ENCODE assay signal across 11 cellular contexts in the genomic region with DNA sequence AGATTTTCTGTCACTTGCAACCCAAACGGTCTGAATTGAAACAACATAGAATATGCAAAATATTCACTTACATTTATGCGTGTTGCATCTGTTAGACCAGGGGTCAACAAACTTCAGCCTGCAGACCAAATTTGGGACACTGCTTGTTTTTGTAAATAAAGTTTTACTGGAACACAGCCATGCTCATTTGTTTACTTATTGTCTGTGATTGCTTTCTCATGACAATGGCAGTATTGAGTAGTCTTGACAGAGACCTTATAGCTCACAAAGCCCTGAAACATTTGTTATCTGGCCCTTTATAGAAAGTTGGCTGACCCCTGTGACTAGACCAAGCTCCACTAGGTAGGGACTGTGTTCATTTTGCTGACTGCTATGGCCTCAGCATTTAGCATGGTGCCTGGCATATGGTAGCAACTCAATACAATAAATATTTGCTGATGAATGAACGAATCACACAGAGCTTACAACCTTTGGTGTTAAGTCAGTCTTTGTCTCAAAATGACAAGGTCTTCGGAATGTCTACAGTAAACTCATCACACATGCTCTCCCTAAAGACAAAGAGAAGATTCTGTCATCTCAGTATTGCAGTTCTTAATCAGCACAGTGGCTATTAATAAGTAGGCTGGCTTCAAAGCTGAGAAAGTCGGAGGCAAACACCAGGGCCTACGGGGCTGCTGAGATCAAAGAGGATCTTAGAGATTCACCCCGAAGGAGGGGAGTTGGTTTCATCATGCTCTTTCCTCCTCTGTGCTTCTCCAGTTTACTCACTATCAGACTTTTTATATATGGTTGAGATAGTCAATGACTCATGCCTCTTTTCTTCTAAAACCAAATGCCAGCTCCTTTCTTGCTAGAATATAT.
DNase-seq lines count a peak whose midpoint lies in the region; ATAC-seq, FAIRE-seq and TF ChIP-seq lines count a peak whose summit lies in the region.
"Had no signal": no experiment of that assay in that cellular context is flagged by ENCODE, and none has a peak within 500 bp of the region (broad histone marks: within the 10 kb centered on the region; RNA-seq: fewer than 3 reads in every experiment).

No MANE protein-coding gene starts in this region.

- no peak overlapping the region for H3K27ac ChIP-seq in osteoblast (ENCODE audit: low read depth, low read length)
- H3K27ac ChIP-seq: upper lobe of right lung had no signal

- H3K9me3 Mint-ChIP-seq in nephron progenitor cell, result no peaks in the 10 kb centered on the region

- DNase-seq in HTR-8/SVneo (ENCODE audit: insufficient read length, low spot score), result no peak
- peak; percentile 26 for DNase-seq in osteoblast (ENCODE audit: insufficient read length, low spot score, missing footprints)
- no peak for DNase-seq in HAP-1 (ENCODE audit: low spot score in 2 of 2)
- no peak for DNase-seq in SHP77 treated with DMSO at 0.1 percent for 48 hours (lab: John Stamatoyannopoulos, UW)
- no peak for DNase-seq in nephron progenitor cell
- DNase-seq: kidney glomerular epithelial cell, NCI-H1436, upper lobe of right lung had no signal

- H3K4me2 ChIP-seq in osteoblast (ENCODE audit: insufficient read depth, low read length), result no peak overlapping the region

- H3K4me3 Mint-ChIP-seq in nephron progenitor cell, result no peak overlapping the region

- TF ChIP-seq CTCF in osteoblast (IDR thresholded peaks at IDR 0.05; ENCODE audit: extremely low read depth, low read depth, low read length) (no peak), nephron progenitor cell (IDR thresholded peaks at IDR 0.05) (no peak)

- H2AFZ ChIP-seq in osteoblast (ENCODE audit: low read length), result no peak overlapping the region

- no peak overlapping the region for H3K27ac Mint-ChIP-seq in nephron progenitor cell

- H3K4me1 ChIP-seq in osteoblast (ENCODE audit: insufficient read depth, low read length) (peaks cover 7% of the 10 kb centered on the region), HAP-1 (peaks cover 12% of the 10 kb centered on the region)
- H3K4me1 ChIP-seq: upper lobe of right lung had no signal

- H3K27me3 Mint-ChIP-seq in nephron progenitor cell (ENCODE audit: low read depth, poor library complexity), result no peaks in the 10 kb centered on the region

- FAIRE-seq in HTR-8/SVneo (lab: Jason Lieb, UNC), result peak; percentile 58

- no peaks in the 10 kb centered on the region for H3K79me2 ChIP-seq in osteoblast (ENCODE audit: insufficient read depth, low read length)

- in situ Hi-C loops in HAP-1 (cut with MboI; ENCODE audit: low sequenced_read_pairs), result no loop called here

- H3K4me1 Mint-ChIP-seq in nephron progenitor cell, result peaks cover 21% of the 10 kb centered on the region

- H3K27me3 ChIP-seq in osteoblast (ENCODE audit: insufficient read depth, low read length), result no peaks in the 10 kb centered on the region
- H3K27me3 ChIP-seq in HAP-1 (ENCODE audit: low read depth), result no peaks in the 10 kb centered on the region
- H3K27me3 ChIP-seq: upper lobe of right lung had no signal

- H4K20me1 ChIP-seq in osteoblast (ENCODE audit: insufficient read depth, low read length), result no peaks in the 10 kb centered on the region

- H3K4me3 ChIP-seq in osteoblast (ENCODE audit: insufficient read depth, low read length) (no peak overlapping the region), HAP-1 (no peak overlapping the region)
- H3K4me3 ChIP-seq: upper lobe of right lung had no signal

- peaks cover 4% of the 10 kb centered on the region for H3K36me3 Mint-ChIP-seq in nephron progenitor cell (ENCODE audit: low read depth)

- H3K36me3 ChIP-seq in osteoblast (ENCODE audit: insufficient read depth, low read length), result no peaks in the 10 kb centered on the region
- H3K36me3 ChIP-seq in HAP-1 (replicated peaks), result no peaks in the 10 kb centered on the region
- H3K36me3 ChIP-seq: upper lobe of right lung had no signal

- H3K9me3 ChIP-seq in osteoblast (ENCODE audit: low read depth, low read length) (no peaks in the 10 kb centered on the region), HAP-1 (no peaks in the 10 kb centered on the region)
- H3K9me3 ChIP-seq: upper lobe of right lung had no signal

- ATAC-seq in GM18502 (IDR thresholded peaks at IDR 0.05; ENCODE audit: poor library complexity, unreplicated experiment), result peak; percentile 56
- peak; percentile 89 for ATAC-seq in GM21529 (IDR thresholded peaks at IDR 0.05; ENCODE audit: unreplicated experiment)
- ATAC-seq in GM21381 (IDR thresholded peaks at IDR 0.05; ENCODE audit: unreplicated experiment), result no peak
- ATAC-seq: upper lobe of right lung had no signal
